Comparison of ENCODE assay signal across 9 cellular contexts in genomic region chr2:185537689-185538088, GRCh38.
"Had no signal": no experiment of that assay in that cellular context is flagged by ENCODE, and none has a peak within 500 bp of the region (broad histone marks: within the 10 kb centered on the region; RNA-seq: fewer than 3 reads in every experiment).

No MANE protein-coding gene starts in this region.

- H2AFZ ChIP-seq: GM23248 had no signal

- H3K4me3 Mint-ChIP-seq: HFFc6 had no signal

- DNase-seq: GM23248, H7, HFFc6, Kasumi-1, KG1 had no signal

- ATAC-seq: HCT116, K562 had no signal

- H3K9me3 ChIP-seq: HAP-1 had no signal

- H3K4me3 ChIP-seq: GM23248, HAP-1, K562 had no signal

- H3K36me3 ChIP-seq: HAP-1 had no signal

- H3K9ac ChIP-seq: GM23248 had no signal

- FAIRE-seq: K562 had no signal

- H3K27ac Mint-ChIP-seq: HFFc6 had no signal

- H3K27ac ChIP-seq: GM23248, HL-60 had no signal

- H3K4me1 ChIP-seq: HAP-1 had no signal
